8 cellular contexts compared by ENCODE assay signal in genomic region chr3:159852821-159853505, GRCh38. TPM values are rescaled to one million over a fixed set of nuclear protein-coding genes. Genes with fewer than 3 reads are reported as not detected.
DNase-seq lines count a peak whose midpoint lies in the region; ATAC-seq and TF ChIP-seq lines count a peak whose summit lies in the region.

No MANE protein-coding gene starts in this region.

- no peaks in the 10 kb centered on the region for H3K36me3 ChIP-seq in tibial nerve

- no peaks in the 10 kb centered on the region for H3K9me3 ChIP-seq in tibial nerve

- DNase-seq in AG08396 (ENCODE audit: low spot score), result peak; percentile 44
- DNase-seq in cerebellar cortex (ENCODE audit: low spot score), result peak; percentile 86
- DNase-seq in left lobe of liver (ENCODE audit: low spot score), result no peak
- DNase-seq in tibial nerve (ENCODE audit: low spot score in 2 of 2), result peak in 1 of 2 donors; percentile 25

- TF ChIP-seq POLR2A in tibial nerve (IDR thresholded peaks at IDR 0.05), result peak in 1 of 2 donors; percentile 29

- ATAC-seq in HG02852 (IDR thresholded peaks at IDR 0.05; ENCODE audit: unreplicated experiment) (peak; percentile 39), left lobe of liver (peak; percentile 22), GM19023 (IDR thresholded peaks at IDR 0.05; ENCODE audit: unreplicated experiment) (no peak), GM18873 (IDR thresholded peaks at IDR 0.05; ENCODE audit: low FRiP score, unreplicated experiment) (no peak)
- ATAC-seq in activated CD4-positive, CD25-positive, alpha-beta regulatory T cell treated with anti-CD3 and anti-CD28 coated beads, Interleukin-2, amount 50 U/mL, for 24 hours, result no peak

- TF ChIP-seq CTCF in tibial nerve (IDR thresholded peaks at IDR 0.05), result no peak

- peaks cover 0 to 57% (median 17%) of the 10 kb centered on the region in 4 donors for H3K4me1 ChIP-seq in tibial nerve

- peak overlapping the region; percentile 19 to 93 (median 74) for H3K27ac ChIP-seq in tibial nerve

- TF ChIP-seq EP300 in tibial nerve (IDR thresholded peaks at IDR 0.05), result no peak

- H3K4me3 ChIP-seq in tibial nerve, result peak overlapping the region in 2 of 4 donors; percentile 14 to 37

- WGBS in tibial nerve, 2 donors, result 10 to 16% methylated on average over 11 of the region's 11 CpGs

- H3K27me3 ChIP-seq in tibial nerve, result no peaks in the 10 kb centered on the region

RNA-seq across cellular contexts. Expression of gene SCHIP1, which starts 13.3 kb away (rescaled TPM):
- total RNA-seq in left lobe of liver (2.3 TPM), tibial nerve (10 to 100 TPM; 12.6 to 36.0 (median 27.5) TPM)

Comparison
In these comparisons a context has a peak if more than half of its experiments do, and no peak if none do; other contexts are left out.
1. ATAC-seq: peak in HG02852 (single experiment) and left lobe of liver (single experiment); none in GM19023 (single experiment), activated CD4-positive, CD25-positive, alpha-beta regulatory T cell treated with anti-CD3 and anti-CD28 coated beads, Interleukin-2, amount 50 U/mL, for 24 hours (0 of 2) and GM18873 (single experiment).